1 cellular context compared by ENCODE assay signal in the genomic region with DNA sequence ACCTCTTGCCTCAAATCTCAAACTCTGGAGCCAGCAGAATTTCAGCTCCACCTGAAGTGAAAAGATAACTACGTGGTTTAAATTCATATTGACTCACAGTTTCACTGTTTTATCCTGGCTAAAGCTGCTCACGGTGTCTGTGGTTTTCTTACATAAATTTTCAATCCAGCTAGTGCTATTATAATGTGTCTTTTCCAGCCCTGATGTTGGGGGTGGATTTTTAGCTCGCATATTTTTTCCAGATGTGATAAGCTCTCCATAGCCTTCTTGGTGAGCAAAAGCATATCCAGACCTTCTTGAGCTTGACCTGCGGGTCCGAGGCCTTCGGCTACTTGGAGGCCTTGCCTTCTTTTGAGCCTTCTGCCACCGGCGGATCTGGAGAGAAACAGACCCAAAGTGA.
TF ChIP-seq lines count a peak whose summit lies in the region.

No MANE protein-coding gene starts in this region.

TF ChIP-seq in A549, 52 proteins besides CTCF, POLR2A, EP300 and RAD21 (continued from another document):
- TF ChIP-seq, protein P1, sequence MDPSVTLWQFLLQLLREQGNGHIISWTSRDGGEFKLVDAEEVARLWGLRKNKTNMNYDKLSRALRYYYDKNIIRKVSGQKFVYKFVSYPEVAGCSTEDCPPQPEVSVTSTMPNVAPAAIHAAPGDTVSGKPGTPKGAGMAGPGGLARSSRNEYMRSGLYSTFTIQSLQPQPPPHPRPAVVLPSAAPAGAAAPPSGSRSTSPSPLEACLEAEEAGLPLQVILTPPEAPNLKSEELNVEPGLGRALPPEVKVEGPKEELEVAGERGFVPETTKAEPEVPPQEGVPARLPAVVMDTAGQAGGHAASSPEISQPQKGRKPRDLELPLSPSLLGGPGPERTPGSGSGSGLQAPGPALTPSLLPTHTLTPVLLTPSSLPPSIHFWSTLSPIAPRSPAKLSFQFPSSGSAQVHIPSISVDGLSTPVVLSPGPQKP (IDR thresholded peaks at IDR 0.05; ENCODE audit: low read depth, low read length), result no peak
- TF ChIP-seq EHMT2 (IDR thresholded peaks at IDR 0.05; ENCODE audit: low read depth), result no peak
- TF ChIP-seq KDM5A (IDR thresholded peaks at IDR 0.05), result no peak
- TF ChIP-seq RARB (CRISPR knock-in tag; IDR thresholded peaks at IDR 0.05), result no peak
- no peak for TF ChIP-seq HOXB13 (CRISPR knock-in tag; IDR thresholded peaks at IDR 0.05; ENCODE audit: low read depth)
